In genomic region chr6:16762265-16762546, GRCh38 we compare ENCODE assay signal across 8 cellular contexts. TPM values are rescaled to one million over a fixed set of nuclear protein-coding genes. Genes with fewer than 3 reads are reported as not detected.
DNase-seq lines count a peak whose midpoint lies in the region; ATAC-seq, FAIRE-seq and TF ChIP-seq lines count a peak whose summit lies in the region.

No MANE protein-coding gene starts in this region.

- no peak for TF ChIP-seq EP300 in tibial nerve (IDR thresholded peaks at IDR 0.05)

- H3K4me1 ChIP-seq in left lung = peaks cover 8 to 72% of the 10 kb centered on the region in 2 donors
- peaks cover 0 to 34% (median 12%) of the 10 kb centered on the region in 4 donors for H3K4me1 ChIP-seq in tibial nerve

- no peak for FAIRE-seq in D721Med (lab: Jason Lieb, UNC)

- no peaks in the 10 kb centered on the region for H3K9me3 Mint-ChIP-seq in activated naive CD8-positive, alpha-beta T cell treated with anti-CD3 and anti-CD28 coated beads, Interleukin-2, amount 50 U/mL, for 24 hours

- H3K27me3 Mint-ChIP-seq in activated naive CD8-positive, alpha-beta T cell treated with anti-CD3 and anti-CD28 coated beads, Interleukin-2, amount 50 U/mL, for 24 hours = no peaks in the 10 kb centered on the region

- H3K36me3 ChIP-seq in left lung (no peaks in the 10 kb centered on the region), tibial nerve (no peaks in the 10 kb centered on the region)

- H3K36me3 Mint-ChIP-seq in activated naive CD8-positive, alpha-beta T cell treated with anti-CD3 and anti-CD28 coated beads, Interleukin-2, amount 50 U/mL, for 24 hours (ENCODE audit: low read depth) = peaks cover 6% of the 10 kb centered on the region

- WGBS in tibial nerve, 2 donors = 1% methylated on average over 14 to 21 of the region's 21 CpGs

- intact Hi-C loops in left lung (cut with DNase I) = loop anchor here (5.0 to 10.0 kb wide), 4 partner anchors 250 to 427 kb away; no protein-coding TSS in a partner anchor

- H3K27ac ChIP-seq in HL-60 (replicated peaks) = peak overlapping the region; percentile 54
- H3K27ac ChIP-seq in left lung = peak overlapping the region; percentile 98 to 99
- H3K27ac ChIP-seq in tibial nerve = peak overlapping the region; percentile 95 to 99 (median 96)

- H3K27me3 ChIP-seq in HL-60 (ENCODE audit: insufficient read depth, poor library complexity, severe bottlenecking) (no peaks in the 10 kb centered on the region), left lung (no peaks in the 10 kb centered on the region), tibial nerve (no peaks in the 10 kb centered on the region)

- TF ChIP-seq CTCF in GM13977 (IDR thresholded peaks at IDR 0.05; ENCODE audit: extremely low read depth, insufficient read depth, missing control alignments) (no peak), HL-60 (IDR thresholded peaks at IDR 0.05; ENCODE audit: insufficient read depth, low read length) (no peak), left lung (IDR thresholded peaks at IDR 0.05) (no peak), tibial nerve (IDR thresholded peaks at IDR 0.05) (no peak), D721Med (IDR thresholded peaks at IDR 0.05; ENCODE audit: insufficient read depth, missing control alignments) (no peak)

- H3K4me3 Mint-ChIP-seq in activated naive CD8-positive, alpha-beta T cell treated with anti-CD3 and anti-CD28 coated beads, Interleukin-2, amount 50 U/mL, for 24 hours = peak overlapping the region; percentile 93

- H3K9me3 ChIP-seq in left lung (no peaks in the 10 kb centered on the region), tibial nerve (no peaks in the 10 kb centered on the region)

- H3K4me1 Mint-ChIP-seq in activated naive CD8-positive, alpha-beta T cell treated with anti-CD3 and anti-CD28 coated beads, Interleukin-2, amount 50 U/mL, for 24 hours = peaks cover 67% of the 10 kb centered on the region

- DNase-seq in 8988T (peak; percentile 34), GM13977 (ENCODE audit: low spot score) (peak; percentile 66), HL-60 (ENCODE audit: low read depth in 1 of 2, low spot score in 1 of 2) (no peak), left lung (no peak), tibial nerve (ENCODE audit: low spot score in 2 of 2) (no peak), D721Med (ENCODE audit: insufficient read length, low spot score) (no peak), HUDEP-2 (lab: John Stamatoyannopoulos, UW; ENCODE audit: unreplicated experiment in 76 of 76) (no peak)
- DNase-seq in activated naive CD8-positive, alpha-beta T cell treated with anti-CD3 and anti-CD28 coated beads, Interleukin-2, amount 50 U/mL, for 24 hours = no peak

- peak overlapping the region; percentile 74 for H3K4me3 ChIP-seq in HL-60 (replicated peaks; ENCODE audit: insufficient read depth, low read length)
- H3K4me3 ChIP-seq in left lung = peak overlapping the region; percentile 70
- H3K4me3 ChIP-seq in tibial nerve = peak overlapping the region; percentile 67 to 96 (median 89)

- TF ChIP-seq POLR2A in tibial nerve (IDR thresholded peaks at IDR 0.05) = no peak

- H3K27ac Mint-ChIP-seq in activated naive CD8-positive, alpha-beta T cell treated with anti-CD3 and anti-CD28 coated beads, Interleukin-2, amount 50 U/mL, for 24 hours = peak overlapping the region; percentile 93

- ATAC-seq in activated naive CD8-positive, alpha-beta T cell treated with anti-CD3 and anti-CD28 coated beads, Interleukin-2, amount 50 U/mL, for 24 hours = no peak
- peak; percentile 1 for ATAC-seq in left lung

- in situ Hi-C loops in GM13977 (cut with MboI; ENCODE audit: low pct_unique_long_range_greater_than_20kb, low sequenced_read_pairs, unreplicated experiment) = loop anchor here (10.0 kb wide), 3 partner anchors 247 to 427 kb away; no protein-coding TSS in a partner anchor

RNA-seq across cellular contexts. Expression of gene ATXN1, which starts 0.9 kb away (rescaled TPM):
- 10 to 100 TPM; 52.5 to 67.4 TPM for total RNA-seq in left lung
- total RNA-seq in tibial nerve = 10 to 100 TPM; 24.9 to 48.0 (median 36.8) TPM

Comparison
In these comparisons a context has a peak if more than half of its experiments do, and no peak if none do; other contexts are left out.
1. DNase-seq: peak in 8988T (single experiment) and GM13977 (single experiment); none in HL-60 (0 of 2), activated naive CD8-positive, alpha-beta T cell treated with anti-CD3 and anti-CD28 coated beads, Interleukin-2, amount 50 U/mL, for 24 hours (single experiment), left lung (0 of 2), tibial nerve (0 of 2), D721Med (single experiment) and HUDEP-2 (0 of 76).
2. Peak in every context shown above with its lines, with median percentiles within 50 percentile points of each other: H3K27ac ChIP-seq and H3K4me3 ChIP-seq.